29 cellular contexts compared by ENCODE assay signal in genomic region chr14:89309670-89310177, GRCh38.
A peak's percentile ranks its signal among the peaks of the same experiment; 100 is the strongest.
DNase-seq lines count a peak whose midpoint lies in the region; ATAC-seq, FAIRE-seq and TF ChIP-seq lines count a peak whose summit lies in the region.
"Had no signal": no experiment of that assay in that cellular context is flagged by ENCODE, and none has a peak within 500 bp of the region (broad histone marks: within the 10 kb centered on the region; RNA-seq: fewer than 3 reads in every experiment).

No MANE protein-coding gene starts in this region.

- CTCF ChIA-PET in WTC11 (lab: Charles Lee), result no interaction called here

- H3K27me3 Mint-ChIP-seq in WTC11 (ENCODE audit: low read depth) (no peaks in the 10 kb centered on the region), memory B cell (no peaks in the 10 kb centered on the region)
- H3K27me3 Mint-ChIP-seq: naive thymus-derived CD4-positive, alpha-beta T cell; T-helper 17 cell had no signal

- H3K27ac ChIP-seq in BLaER1, result peak overlapping the region; percentile 40
- H3K27ac ChIP-seq: brain microvascular endothelial cell, SK-N-MC, stomach, thyroid gland, vagina had no signal

- H3K36me3 Mint-ChIP-seq in WTC11, result peaks cover 17% of the 10 kb centered on the region
- peaks cover 7% of the 10 kb centered on the region for H3K36me3 Mint-ChIP-seq in memory B cell

- no peaks in the 10 kb centered on the region for H3K27me3 ChIP-seq in BLaER1
- H3K27me3 ChIP-seq: brain microvascular endothelial cell, left lung, stomach, thyroid gland, vagina had no signal

- H3K4me1 Mint-ChIP-seq in WTC11 (peaks cover 75% of the 10 kb centered on the region), memory B cell (peaks cover 35% of the 10 kb centered on the region)

- peak; percentile 13 for ATAC-seq in WTC11
- no peak for ATAC-seq in memory B cell (ENCODE audit: low read depth)
- no peak for ATAC-seq in GM21526 (IDR thresholded peaks at IDR 0.05; ENCODE audit: low FRiP score, unreplicated experiment)
- ATAC-seq in GM18907 (IDR thresholded peaks at IDR 0.05; ENCODE audit: unreplicated experiment), result no peak
- ATAC-seq: activated T-cell treated with anti-CD3 and anti-CD28 coated beads, Interleukin-2, amount 50 U/mL, for 4 hours; left lung; naive thymus-derived CD4-positive, alpha-beta T cell; T-helper 17 cell had no signal

- H3K4me1 ChIP-seq in BLaER1, result peaks cover 55% of the 10 kb centered on the region

- no peak overlapping the region for H3K9ac ChIP-seq in BLaER1

- peaks cover 31% of the 10 kb centered on the region for H4K20me1 ChIP-seq in BLaER1

- H3K4me3 ChIP-seq in BLaER1, result no peak overlapping the region
- H3K4me3 ChIP-seq: left lung, SK-N-MC, stomach, thyroid gland, vagina had no signal

- FAIRE-seq in GM12892 (lab: Jason Lieb, UNC), result peak; percentile 80
- FAIRE-seq: A204.1, G401.6, islet of Langerhans had no signal

- TF ChIP-seq CTCF in WTC11 (IDR thresholded peaks at IDR 0.05), result no peak

- peak overlapping the region; percentile 19; the same call in 1 of the 2 replicates for H3K4me2 ChIP-seq in BLaER1

- H3K36me3 ChIP-seq in BLaER1, result peaks cover 49% of the 10 kb centered on the region
- H3K36me3 ChIP-seq: brain microvascular endothelial cell, left lung, thyroid gland, vagina had no signal

- POLR2A ChIA-PET in WTC11 (lab: Charles Lee), result interaction anchor here (0.6 kb wide), 1 partner anchor 305 kb away, joined by 6 read pairs; no protein-coding TSS in a partner anchor

- no peak for DNase-seq in GM12892 (ENCODE audit: insufficient read length)
- DNase-seq in WTC11 (ENCODE audit: low spot score), result no peak
- no peak for DNase-seq in memory B cell (ENCODE audit: low spot score in 2 of 2)
- DNase-seq in cerebellar nuclear complex (lab: John Stamatoyannopoulos, UW), result no peak
- DNase-seq in NCI-H2171 treated with DMSO at 0.1 percent for 48 hours (lab: John Stamatoyannopoulos, UW), result no peak
- DNase-seq: activated CD4-positive, alpha-beta T cell treated with anti-CD3 and anti-CD28 coated beads for 48 hours; activated naive CD4-positive, alpha-beta T cell; activated T-cell treated with anti-CD3 and anti-CD28 coated beads, Interleukin-2, amount 50 U/mL, for 4 hours; brain microvascular endothelial cell; effector CD8-positive, alpha-beta T cell; HCEC 1CT; KBM-7; left lung; naive thymus-derived CD4-positive, alpha-beta T cell; NCI-H2081; NCI-H345; NCI-H774; stomach; T-helper 17 cell; thyroid gland had no signal

- H3K9me3 ChIP-seq in BLaER1, result peaks cover 16% of the 10 kb centered on the region
- H3K9me3 ChIP-seq: left lung, stomach, thyroid gland, vagina had no signal

- TF ChIP-seq POLR2A in GM12892 (IDR thresholded peaks at IDR 0.05; ENCODE audit: low read depth, low read length), result no peak

- H3K9me3 Mint-ChIP-seq in WTC11 (0 out of 2 replicates have a peak, but pooled peaks cover 3% of the 10 kb centered on the region), memory B cell (peaks cover 2% of the 10 kb centered on the region)
- H3K9me3 Mint-ChIP-seq: activated T-cell treated with anti-CD3 and anti-CD28 coated beads, Interleukin-2, amount 50 U/mL, for 4 hours had no signal

- H3K27ac Mint-ChIP-seq in WTC11 (peak overlapping the region; percentile 60), memory B cell (peak overlapping the region; percentile 72)
- H3K27ac Mint-ChIP-seq: mesothelial cell of epicardium, T-helper 17 cell had no signal

- H3K4me3 Mint-ChIP-seq in WTC11, result no peak overlapping the region
- no peak overlapping the region for H3K4me3 Mint-ChIP-seq in memory B cell
- H3K4me3 Mint-ChIP-seq: activated T-cell treated with anti-CD3 and anti-CD28 coated beads, Interleukin-2, amount 50 U/mL, for 4 hours; mesothelial cell of epicardium; naive thymus-derived CD4-positive, alpha-beta T cell; T-helper 17 cell had no signal

TF ChIP-seq in WTC11, 78 proteins besides CTCF, POLR2A, EP300 and RAD21:
- TF ChIP-seq ZNF512 (CRISPR knock-in tag; IDR thresholded peaks at IDR 0.05; ENCODE audit: borderline replicate concordance), result no peak
- no peak for TF ChIP-seq ATF2 (CRISPR knock-in tag; IDR thresholded peaks at IDR 0.05; ENCODE audit: borderline replicate concordance, low read depth)
- no peak for TF ChIP-seq ZNF219 (CRISPR knock-in tag; IDR thresholded peaks at IDR 0.05; ENCODE audit: borderline replicate concordance)
- no peak for TF ChIP-seq IRF2 (CRISPR knock-in tag; IDR thresholded peaks at IDR 0.05; ENCODE audit: borderline replicate concordance, low read depth)
- TF ChIP-seq PRRX2 (CRISPR knock-in tag; IDR thresholded peaks at IDR 0.05), result no peak
- no peak for TF ChIP-seq ERG (CRISPR knock-in tag; IDR thresholded peaks at IDR 0.05)
- no peak for TF ChIP-seq HMGA2 (CRISPR knock-in tag; IDR thresholded peaks at IDR 0.05)
- TF ChIP-seq MYBL2 (CRISPR knock-in tag; IDR thresholded peaks at IDR 0.05), result no peak
- TF ChIP-seq SMAD3 (CRISPR knock-in tag; IDR thresholded peaks at IDR 0.05; ENCODE audit: borderline replicate concordance), result no peak
- no peak for TF ChIP-seq ATF1 (CRISPR knock-in tag; IDR thresholded peaks at IDR 0.05)
- no peak for TF ChIP-seq E2F1 (CRISPR knock-in tag; IDR thresholded peaks at IDR 0.05)
TF ChIP-seq in WTC11: peak in this region for 0.
